ENCODE assay signal across 8 cellular contexts in genomic region chr11:35139883-35140282, GRCh38. TPM values are rescaled to one million over a fixed set of nuclear protein-coding genes. Genes with fewer than 3 reads are reported as not detected.
DNase-seq lines count a peak whose midpoint lies in the region; ATAC-seq and TF ChIP-seq lines count a peak whose summit lies in the region.

No MANE protein-coding gene starts in this region.

- no peaks in the 10 kb centered on the region for H3K9me3 Mint-ChIP-seq in CD8-positive, alpha-beta memory T cell
- H3K9me3 Mint-ChIP-seq in natural killer cell, result no peaks in the 10 kb centered on the region

- WGBS in ectodermal cell, 2 experiments, result 44 to 46% methylated on average over 4 of the region's 4 CpGs

- peak overlapping the region; percentile 82 for H3K4me3 ChIP-seq in CD8-positive, alpha-beta memory T cell (ENCODE audit: low read length)
- H3K4me3 ChIP-seq in MG63, result peak overlapping the region; percentile 97
- peak overlapping the region; percentile 50 for H3K4me3 ChIP-seq in ectodermal cell (ENCODE audit: insufficient read depth, low read depth, low read length)

- H3K27me3 Mint-ChIP-seq in CD8-positive, alpha-beta memory T cell, result peaks cover 0 to 2% of the 10 kb centered on the region in 2 donors
- peaks cover 0 to 3% of the 10 kb centered on the region in 2 donors for H3K27me3 Mint-ChIP-seq in natural killer cell (ENCODE audit: low read depth in 2 of 2)

- H3K4me1 ChIP-seq in CD8-positive, alpha-beta memory T cell (ENCODE audit: insufficient read depth, low read length), result peaks cover 48% of the 10 kb centered on the region
- H3K4me1 ChIP-seq in ectodermal cell (ENCODE audit: control insufficient read depth, insufficient read depth, low read length), result no peaks in the 10 kb centered on the region

- CTCF ChIA-PET in CD8-positive, alpha-beta memory T cell (lab: Charles Lee), result interaction anchor here (0.9 to 3.5 kb wide), 13 partner anchors 8 to 140 kb away, joined by 3 to 14 read pairs (median 4); no protein-coding TSS in a partner anchor

- peaks cover 0 to 51% (median 7%) of the 10 kb centered on the region in 3 donors for H3K36me3 Mint-ChIP-seq in CD8-positive, alpha-beta memory T cell
- no peaks in the 10 kb centered on the region for H3K36me3 Mint-ChIP-seq in natural killer cell

- TF ChIP-seq CTCF in natural killer cell (IDR thresholded peaks at IDR 0.05), result no peak

- H3K4me3 Mint-ChIP-seq in CD8-positive, alpha-beta memory T cell, result peak overlapping the region; percentile 91 to 97 (median 95)
- H3K4me3 Mint-ChIP-seq in natural killer cell, result peak overlapping the region; percentile 97

- no peak for DNase-seq in CD8-positive, alpha-beta memory T cell
- DNase-seq in MG63, result peak; percentile 28
- DNase-seq in natural killer cell, result no peak
- DNase-seq in SHP77 (lab: John Stamatoyannopoulos, UW), result no peak
- no peak for DNase-seq in effector CD8-positive, alpha-beta T cell (lab: John Stamatoyannopoulos, UW)
- no peak for DNase-seq in activated CD8-positive, alpha-beta memory T cell treated with anti-CD3 and anti-CD28 coated beads, Interleukin-2, amount 50 U/mL, for 48 hours
- DNase-seq in NOMO-1 treated with DMSO at 0.1 percent for 48 hours (lab: John Stamatoyannopoulos, UW; ENCODE audit: unreplicated experiment), result no peak

- intact Hi-C loops in natural killer cell (cut with micrococcal nuclease), result loop anchor here (5.0 kb wide), 2 partner anchors 97 to 143 kb away; no protein-coding TSS in a partner anchor

- no peaks in the 10 kb centered on the region for H3K36me3 ChIP-seq in CD8-positive, alpha-beta memory T cell (ENCODE audit: insufficient read depth, low read length)
- H3K36me3 ChIP-seq in MG63 (peaks cover 59% of the 10 kb centered on the region), ectodermal cell (ENCODE audit: control insufficient read depth, insufficient read depth, low read length) (no peaks in the 10 kb centered on the region)

- no peaks in the 10 kb centered on the region for H3K9me3 ChIP-seq in CD8-positive, alpha-beta memory T cell (ENCODE audit: low read length)
- H3K9me3 ChIP-seq in MG63 (no peaks in the 10 kb centered on the region), ectodermal cell (ENCODE audit: control insufficient read depth, low read length) (no peaks in the 10 kb centered on the region)

- peaks cover 50 to 59% (median 57%) of the 10 kb centered on the region in 3 donors for H3K4me1 Mint-ChIP-seq in CD8-positive, alpha-beta memory T cell
- peaks cover 60 to 72% of the 10 kb centered on the region in 2 donors for H3K4me1 Mint-ChIP-seq in natural killer cell

- POLR2A ChIA-PET in CD8-positive, alpha-beta memory T cell (lab: Charles Lee), result interaction anchor here (0.5 to 3.0 kb wide), 16 partner anchors 11 to 211 kb away, joined by 3 to 26 read pairs (median 4); no protein-coding TSS in a partner anchor

- peak overlapping the region; percentile 95 for H3K27ac ChIP-seq in CD8-positive, alpha-beta memory T cell (ENCODE audit: low read depth, low read length)
- H3K27ac ChIP-seq in ectodermal cell (ENCODE audit: insufficient read depth, low read depth, low read length, poor library complexity, severe bottlenecking), result no peak overlapping the region

- H3K27me3 ChIP-seq in CD8-positive, alpha-beta memory T cell (ENCODE audit: insufficient read depth, low read length, poor library complexity, severe bottlenecking), result no peaks in the 10 kb centered on the region
- H3K27me3 ChIP-seq in MG63 (no peaks in the 10 kb centered on the region), ectodermal cell (ENCODE audit: control insufficient read depth, insufficient read depth, low read length, poor library complexity, severe bottlenecking) (peaks cover 52% of the 10 kb centered on the region)

- H3K27ac Mint-ChIP-seq in CD8-positive, alpha-beta memory T cell, result peak overlapping the region; percentile 96 to 100 (median 97)
- peak overlapping the region; percentile 55 to 88 for H3K27ac Mint-ChIP-seq in natural killer cell

- ATAC-seq in natural killer cell, result no peak

RNA-seq across cellular contexts. Expression of gene CD44, which starts 0.9 kb away (rescaled TPM):
- total RNA-seq in CD8-positive, alpha-beta memory T cell, result 100 to 1,000 TPM; 510 to 534 TPM
- polyA plus RNA-seq in CD8-positive, alpha-beta memory T cell, result 338 TPM
- 1,423 and 1,833 TPM in 2 replicates for total RNA-seq in MG63 (2014; rRNA removed; shearing (Covaris generic); ENCODE audit: low replicate concordance)
- 3.6 TPM for polyA plus RNA-seq in ectodermal cell (2013, experiment 1 of 4)
- 3.4 TPM for polyA plus RNA-seq in ectodermal cell (2013, experiment 2 of 4)
- 9.2 TPM for polyA plus RNA-seq in ectodermal cell (2013, experiment 3 of 4)
- 7.5 TPM for polyA plus RNA-seq in ectodermal cell (2013, experiment 4 of 4)
- total RNA-seq in natural killer cell, result 100 to 1,000 TPM; 354 to 638 (median 490) TPM
